Comparison of ENCODE assay signal across 15 cellular contexts in genomic region chr16:27113341-27113841, GRCh38. TPM values are rescaled to one million over a fixed set of nuclear protein-coding genes. Genes with fewer than 3 reads are reported as not detected.
DNase-seq lines count a peak whose midpoint lies in the region; ATAC-seq and TF ChIP-seq lines count a peak whose summit lies in the region.
"Had no signal": no experiment of that assay in that cellular context is flagged by ENCODE, and none has a peak within 500 bp of the region (broad histone marks: within the 10 kb centered on the region; RNA-seq: fewer than 3 reads in every experiment).

No MANE protein-coding gene starts in this region.

- BruUV-seq in OCI-LY7 (replicated peaks; lab: Mats Ljungman, UMichigan) (no TSS peak), mammary epithelial cell (replicated peaks; lab: Mats Ljungman, UMichigan) (no TSS peak)

- POLR2A ChIA-PET in OCI-LY7 (lab: Charles Lee) = interaction anchor here (0.6 to 0.9 kb wide), 4 partner anchors 14 to 337 kb away, joined by 3 to 5 read pairs (median 4); no protein-coding TSS in a partner anchor

- CTCF ChIA-PET in OCI-LY7 (lab: Charles Lee; ENCODE audit: unreplicated experiment) (no interaction called here), mammary epithelial cell (lab: Charles Lee; ENCODE audit: low non-redundant PET) (no interaction called here)

- DNase-seq in stimulated activated naive CD8-positive, alpha-beta T cell treated with anti-CD3 and anti-CD28 coated beads, Interleukin-15, Interleukin-2, amounts not matched to agents 100 U/mL and 50 U/mL, for 24 hours = no peak
- DNase-seq in stimulated activated naive CD8-positive, alpha-beta T cell treated with anti-CD3 and anti-CD28 coated beads, Interleukin-15, amount 100 ng/mL, for 72 hours = no peak
- peak; percentile 81 for DNase-seq in OCI-LY7 (ENCODE audit: low spot score)
- DNase-seq in vagina (ENCODE audit: extremely low spot score in 2 of 2) = peak; percentile 60 to 88
- DNase-seq in mammary epithelial cell = no peak
- DNase-seq: activated T-cell treated with anti-CD3 and anti-CD28 coated beads, Interleukin-2, amount 50 U/mL, for 24 hours; NCI-H345; stimulated activated CD4-positive, alpha-beta T cell treated with anti-CD3 and anti-CD28 coated beads, Interleukin-4, amount 100 ng/mL, for 1 hour had no signal

- H3K9me3 Mint-ChIP-seq in stimulated activated naive CD8-positive, alpha-beta T cell treated with anti-CD3 and anti-CD28 coated beads, Interleukin-15, amount 100 ng/mL, for 72 hours = peaks cover 9 to 10% of the 10 kb centered on the region in 2 donors

- intact Hi-C loops in OCI-LY7 (cut with micrococcal nuclease; ENCODE audit: unreplicated experiment) = loop anchor here (5.0 kb wide), 1 partner anchor 254 kb away; no protein-coding TSS in a partner anchor
- intact Hi-C loops in vagina (cut with DNase I) = no loop called here
- intact Hi-C loops in mammary epithelial cell (cut with micrococcal nuclease) = loop anchor here (5.0 kb wide), 2 partner anchors 344 to 1276 kb away; no protein-coding TSS in a partner anchor

- no peaks in the 10 kb centered on the region for H3K36me3 ChIP-seq in OCI-LY7 (ENCODE audit: insufficient read depth, low read length)
- no peaks in the 10 kb centered on the region for H3K36me3 ChIP-seq in vagina
- H3K36me3 ChIP-seq in mammary epithelial cell (ENCODE audit: insufficient read depth, low read length) = no peaks in the 10 kb centered on the region

- no peak overlapping the region for H3K4me3 Mint-ChIP-seq in stimulated activated naive CD8-positive, alpha-beta T cell treated with anti-CD3 and anti-CD28 coated beads, Interleukin-15, amount 100 ng/mL, for 72 hours
- H3K4me3 Mint-ChIP-seq: activated T-cell treated with anti-CD3 and anti-CD28 coated beads, Interleukin-2, amount 50 U/mL, for 24 hours had no signal

- dilution Hi-C loops in mammary epithelial cell (cut with HindIII; ENCODE audit: low sequenced_read_pairs) = no loop called here

- H3K9ac ChIP-seq in mammary epithelial cell (ENCODE audit: insufficient read depth, low read length) = no peak overlapping the region

- in situ Hi-C loops in mammary epithelial cell (cut with MboI; ENCODE audit: low sequenced_read_pairs in 2 of 2) = loop anchor here (25.0 kb wide), 3 partner anchors 1276 to 1851 kb away; partner anchors contain the start of gene ZKSCAN2 (in 1 of the 2)

- H3K27ac Mint-ChIP-seq in stimulated activated naive CD8-positive, alpha-beta T cell treated with anti-CD3 and anti-CD28 coated beads, Interleukin-15, amount 100 ng/mL, for 72 hours = no peak overlapping the region
- H3K27ac Mint-ChIP-seq: activated T-cell treated with anti-CD3 and anti-CD28 coated beads, Interleukin-2, amount 50 U/mL, for 24 hours had no signal

- ATAC-seq in stimulated activated naive CD8-positive, alpha-beta T cell treated with anti-CD3 and anti-CD28 coated beads, Interleukin-15, Interleukin-2, amounts not matched to agents 100 U/mL and 50 U/mL, for 24 hours = peak; percentile 11
- no peak for ATAC-seq in stimulated activated naive CD8-positive, alpha-beta T cell treated with anti-CD3 and anti-CD28 coated beads, Interleukin-15, amount 100 ng/mL, for 72 hours
- ATAC-seq in HG02938 (IDR thresholded peaks at IDR 0.05; ENCODE audit: unreplicated experiment) (peak; percentile 56), GM18858 (IDR thresholded peaks at IDR 0.05; ENCODE audit: unreplicated experiment) (no peak), HG03280 (IDR thresholded peaks at IDR 0.05; ENCODE audit: unreplicated experiment) (no peak)
- ATAC-seq: A549 had no signal

- H3K4me1 Mint-ChIP-seq in stimulated activated naive CD8-positive, alpha-beta T cell treated with anti-CD3 and anti-CD28 coated beads, Interleukin-15, amount 100 ng/mL, for 72 hours = peaks cover 11% of the 10 kb centered on the region

- H3K27me3 Mint-ChIP-seq in stimulated activated naive CD8-positive, alpha-beta T cell treated with anti-CD3 and anti-CD28 coated beads, Interleukin-15, amount 100 ng/mL, for 72 hours = no peaks in the 10 kb centered on the region

- H2AFZ ChIP-seq in OCI-LY7 (ENCODE audit: low read length) (peak overlapping the region; percentile 90), mammary epithelial cell (ENCODE audit: low read depth, low read length) (no peak overlapping the region)

- TF ChIP-seq CTCF in OCI-LY7 (conservative IDR thresholded peaks at IDR 0.05; ENCODE audit: low read length) (no peak), vagina (IDR thresholded peaks at IDR 0.05) (no peak), mammary epithelial cell (conservative IDR thresholded peaks at IDR 0.05 in 1 of 2, IDR thresholded peaks at IDR 0.05 in 1 of 2; ENCODE audit: extremely low read depth in 1 of 2, insufficient read depth in 1 of 2, low read depth in 1 of 2, low read length in 2 of 2) (no peak)

- TF ChIP-seq POLR2A in vagina (IDR thresholded peaks at IDR 0.05) = no peak

- H3K4me2 ChIP-seq in OCI-LY7 (ENCODE audit: low read length) (peak overlapping the region; percentile 63), mammary epithelial cell (ENCODE audit: insufficient read depth, low read depth, low read length) (no peak overlapping the region)
- H3K4me2 ChIP-seq: A549 had no signal

- no peaks in the 10 kb centered on the region for H3K9me2 ChIP-seq in OCI-LY7 (ENCODE audit: insufficient read depth, low read length)

- H3K27ac ChIP-seq in OCI-LY7 (ENCODE audit: low read depth, low read length, poor library complexity, severe bottlenecking) (peak overlapping the region; percentile 43), vagina (no peak overlapping the region), mammary epithelial cell (ENCODE audit: insufficient read depth, low read depth, low read length) (no peak overlapping the region)
- H3K27ac ChIP-seq: A549 had no signal

- H3K4me1 ChIP-seq in OCI-LY7 (ENCODE audit: insufficient read depth, low read length, poor library complexity, severe bottlenecking) (peaks cover 30% of the 10 kb centered on the region), vagina (peaks cover 9% of the 10 kb centered on the region), mammary epithelial cell (ENCODE audit: insufficient read depth, low read length) (no peaks in the 10 kb centered on the region)

- H3K27me3 ChIP-seq in vagina (no peaks in the 10 kb centered on the region), mammary epithelial cell (ENCODE audit: insufficient read depth, low read length) (no peaks in the 10 kb centered on the region)

- H3K79me2 ChIP-seq in OCI-LY7 (ENCODE audit: insufficient read depth, low read depth, low read length) = no peaks in the 10 kb centered on the region
- H3K79me2 ChIP-seq in mammary epithelial cell (ENCODE audit: insufficient read depth, low read length) = no peaks in the 10 kb centered on the region

- WGBS in mammary epithelial cell (ENCODE audit: low coverage, missing lambda C conversion rate) = 70% methylated on average over 8 of the region's 8 CpGs

- H3K4me3 ChIP-seq in OCI-LY7 (ENCODE audit: low read depth, low read length, poor library complexity, severe bottlenecking) (no peak overlapping the region), vagina (no peak overlapping the region), mammary epithelial cell (replicated peaks in 1 of 3; ENCODE audit: insufficient read depth in 1 of 3, low read depth in 2 of 3, low read length in 3 of 3) (no peak overlapping the region)
- H3K4me3 ChIP-seq: A549 had no signal

- no peaks in the 10 kb centered on the region for H4K20me1 ChIP-seq in OCI-LY7 (ENCODE audit: insufficient read depth, low read length)
- H4K20me1 ChIP-seq in mammary epithelial cell (ENCODE audit: insufficient read depth, low read length) = no peaks in the 10 kb centered on the region

- no peaks in the 10 kb centered on the region for H3K9me3 ChIP-seq in OCI-LY7 (ENCODE audit: low read length)
- H3K9me3 ChIP-seq in vagina = no peaks in the 10 kb centered on the region
- no peaks in the 10 kb centered on the region for H3K9me3 ChIP-seq in mammary epithelial cell (replicated peaks; ENCODE audit: insufficient read depth, low read length)

RNA-seq across cellular contexts. Expression of gene C16orf82, which starts 46.7 kb away (rescaled TPM):
- total RNA-seq in OCI-LY7 (2014; rRNA removed; shearing (Covaris generic)) = not detected in 2 replicates
- total RNA-seq in OCI-LY7 (2022) = not detected in 2 replicates
- total RNA-seq in vagina = not detected
- not detected for total RNA-seq in mammary epithelial cell
- not detected for polyA plus RNA-seq in mammary epithelial cell
- polyA minus RNA-seq in mammary epithelial cell = not detected
- total RNA-seq: Daoy, mesenteric fat pad, subcutaneous adipose tissue had no signal
- polyA plus RNA-seq: A549 had no signal

Comparison
In these comparisons a context has a peak if more than half of its experiments do, and no peak if none do; other contexts are left out.
1. ATAC-seq: peak in stimulated activated naive CD8-positive, alpha-beta T cell treated with anti-CD3 and anti-CD28 coated beads, Interleukin-15, Interleukin-2, amounts not matched to agents 100 U/mL and 50 U/mL, for 24 hours (single experiment) and HG02938 (single experiment); none in stimulated activated naive CD8-positive, alpha-beta T cell treated with anti-CD3 and anti-CD28 coated beads, Interleukin-15, amount 100 ng/mL, for 72 hours (single experiment), GM18858 (single experiment) and HG03280 (single experiment).
2. DNase-seq: peak in OCI-LY7 (single experiment) and vagina (2 of 2); none in stimulated activated naive CD8-positive, alpha-beta T cell treated with anti-CD3 and anti-CD28 coated beads, Interleukin-15, Interleukin-2, amounts not matched to agents 100 U/mL and 50 U/mL, for 24 hours (single experiment), stimulated activated naive CD8-positive, alpha-beta T cell treated with anti-CD3 and anti-CD28 coated beads, Interleukin-15, amount 100 ng/mL, for 72 hours (0 of 2) and mammary epithelial cell (single experiment).